In the genomic region with DNA sequence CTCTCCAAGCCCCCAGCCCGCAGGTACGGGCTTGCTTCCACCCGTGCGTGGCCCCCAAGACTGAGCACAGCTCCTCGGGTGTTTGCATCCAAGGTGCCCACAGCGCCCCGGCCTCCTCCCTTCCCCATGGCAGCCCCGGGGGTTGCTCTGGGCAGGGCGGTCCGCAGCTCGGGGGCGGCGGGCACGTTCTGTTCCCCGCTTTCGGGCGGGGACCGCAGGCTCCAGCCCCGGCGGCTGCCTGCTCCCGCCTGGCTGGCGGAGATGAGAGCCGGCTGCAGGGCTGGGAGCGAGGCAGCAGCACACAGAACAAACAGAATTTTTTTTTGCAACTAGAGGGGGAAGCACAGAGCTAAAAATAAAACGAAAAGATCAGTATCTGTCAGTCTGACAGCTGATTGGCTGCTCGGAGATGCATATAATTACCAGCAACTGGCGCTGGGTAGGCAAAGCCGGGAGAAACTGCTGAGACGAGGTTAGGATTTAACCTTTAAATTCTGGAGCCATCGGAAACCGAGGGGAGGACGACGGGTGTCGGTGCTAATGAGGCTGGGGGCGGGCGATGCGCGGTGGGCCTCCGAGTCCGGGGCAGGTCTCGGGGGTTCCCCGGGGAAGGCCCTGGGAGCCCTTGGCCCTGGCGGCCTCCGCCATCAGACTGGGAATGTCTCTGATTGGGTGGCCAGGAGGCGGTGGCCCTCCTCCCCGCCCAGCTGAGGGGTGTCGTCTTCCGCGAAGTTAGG, we compare ENCODE assay signal across 8 cellular contexts.
DNase-seq lines count a peak whose midpoint lies in the region; ATAC-seq and TF ChIP-seq lines count a peak whose summit lies in the region.

No MANE protein-coding gene starts in this region.

- TF ChIP-seq CTCF in GM10248 (IDR thresholded peaks at IDR 0.05; ENCODE audit: control extremely low read depth, extremely low read depth, low read depth, missing control alignments) (no peak), RWPE2 (IDR thresholded peaks at IDR 0.05; ENCODE audit: poor library complexity, severe bottlenecking) (peak; percentile 7), glutamatergic neuron (IDR thresholded peaks at IDR 0.05; ENCODE audit: partially characterized antibody, unreplicated experiment) (no peak), neural progenitor cell (IDR thresholded peaks at IDR 0.05) (no peak)

- H3K4me3 Mint-ChIP-seq in activated naive CD8-positive, alpha-beta T cell treated with anti-CD3 and anti-CD28 coated beads, Interleukin-2, amount 50 U/mL, for 24 hours: peak overlapping the region; percentile 78
- peak overlapping the region; percentile 86 for H3K4me3 Mint-ChIP-seq in glutamatergic neuron (ENCODE audit: unreplicated experiment)
- peak overlapping the region; percentile 53 for H3K4me3 Mint-ChIP-seq in neural progenitor cell

- POLR2A ChIA-PET in GM10248 (lab: Yijun Ruan, JAX): interaction anchor here (0.9 kb wide), 1 partner anchor 13 kb away, joined by 3 read pairs; no protein-coding TSS in a partner anchor

- H3K27ac Mint-ChIP-seq in activated naive CD8-positive, alpha-beta T cell treated with anti-CD3 and anti-CD28 coated beads, Interleukin-2, amount 50 U/mL, for 24 hours: peak overlapping the region; percentile 84
- H3K27ac Mint-ChIP-seq in glutamatergic neuron (ENCODE audit: unreplicated experiment) (peak overlapping the region; percentile 89), neural progenitor cell (no peak overlapping the region)

- H3K27me3 Mint-ChIP-seq in activated naive CD8-positive, alpha-beta T cell treated with anti-CD3 and anti-CD28 coated beads, Interleukin-2, amount 50 U/mL, for 24 hours: peaks cover 2% of the 10 kb centered on the region
- H3K27me3 Mint-ChIP-seq in glutamatergic neuron (ENCODE audit: unreplicated experiment) (peaks cover 3% of the 10 kb centered on the region), neural progenitor cell (ENCODE audit: insufficient read depth, low read depth) (peaks cover 15% of the 10 kb centered on the region)

- H3K4me1 Mint-ChIP-seq in activated naive CD8-positive, alpha-beta T cell treated with anti-CD3 and anti-CD28 coated beads, Interleukin-2, amount 50 U/mL, for 24 hours: peaks cover 25% of the 10 kb centered on the region
- H3K4me1 Mint-ChIP-seq in glutamatergic neuron (ENCODE audit: low read depth, unreplicated experiment): peaks cover 20% of the 10 kb centered on the region
- peaks cover 61% of the 10 kb centered on the region for H3K4me1 Mint-ChIP-seq in neural progenitor cell

- H3K36me3 Mint-ChIP-seq in activated naive CD8-positive, alpha-beta T cell treated with anti-CD3 and anti-CD28 coated beads, Interleukin-2, amount 50 U/mL, for 24 hours (ENCODE audit: low read depth): no peaks in the 10 kb centered on the region
- H3K36me3 Mint-ChIP-seq in glutamatergic neuron (ENCODE audit: unreplicated experiment) (no peaks in the 10 kb centered on the region), neural progenitor cell (no peaks in the 10 kb centered on the region)

- H3K27ac ChIP-seq in HUES64 (ENCODE audit: low read depth, low read length): no peak overlapping the region; the same call in 1 of the 2 replicates
- H3K27ac ChIP-seq in RWPE2 (ENCODE audit: poor library complexity, severe bottlenecking): no peak overlapping the region
- H3K27ac ChIP-seq in neural progenitor cell: no peak overlapping the region

- peaks cover 8% of the 10 kb centered on the region for H3K4me1 ChIP-seq in HUES64 (ENCODE audit: insufficient read depth, low read length)
- peaks cover 4% of the 10 kb centered on the region for H3K4me1 ChIP-seq in RWPE2 (ENCODE audit: insufficient read depth, poor library complexity, severe bottlenecking)
- H3K4me1 ChIP-seq in neural progenitor cell: peaks cover 8% of the 10 kb centered on the region

- H2AFZ ChIP-seq in neural progenitor cell (replicated peaks): peak overlapping the region; percentile 76

- peaks cover 4% of the 10 kb centered on the region; the same call in 1 of the 2 replicates for H3K27me3 ChIP-seq in HUES64 (ENCODE audit: insufficient read depth, low read length)
- no peaks in the 10 kb centered on the region for H3K27me3 ChIP-seq in RWPE2 (ENCODE audit: insufficient read depth, poor library complexity, severe bottlenecking)
- H3K27me3 ChIP-seq in neural progenitor cell: no peaks in the 10 kb centered on the region

- CTCF ChIA-PET in GM10248 (lab: Yijun Ruan, JAX): interaction anchor here (0.8 to 3.0 kb wide), 6 partner anchors 12 to 303 kb away, joined by 3 to 6 read pairs (median 4); no protein-coding TSS in a partner anchor

- no peaks in the 10 kb centered on the region for H4K20me1 ChIP-seq in neural progenitor cell (ENCODE audit: low read depth)

- DNase-seq in GM10248 (ENCODE audit: extremely low spot score): peak; percentile 81
- no peak for DNase-seq in RWPE2 (ENCODE audit: low spot score)
- DNase-seq in activated naive CD8-positive, alpha-beta T cell treated with anti-CD3 and anti-CD28 coated beads, Interleukin-2, amount 50 U/mL, for 24 hours: peak; percentile 53
- no peak for DNase-seq in glutamatergic neuron
- DNase-seq in neural progenitor cell (ENCODE audit: low spot score): peak; percentile 65
- peak; percentile 82 for DNase-seq in ureter (ENCODE audit: low spot score)

- no peaks in the 10 kb centered on the region for H3K9me3 Mint-ChIP-seq in activated naive CD8-positive, alpha-beta T cell treated with anti-CD3 and anti-CD28 coated beads, Interleukin-2, amount 50 U/mL, for 24 hours
- peaks cover 4% of the 10 kb centered on the region for H3K9me3 Mint-ChIP-seq in glutamatergic neuron (ENCODE audit: unreplicated experiment)
- no peaks in the 10 kb centered on the region for H3K9me3 Mint-ChIP-seq in neural progenitor cell

- H3K9me3 ChIP-seq in HUES64 (ENCODE audit: insufficient read depth, low read depth, low read length): no peaks in the 10 kb centered on the region
- no peaks in the 10 kb centered on the region for H3K9me3 ChIP-seq in RWPE2 (ENCODE audit: severe bottlenecking)
- no peaks in the 10 kb centered on the region for H3K9me3 ChIP-seq in neural progenitor cell (ENCODE audit: low read depth)

- H3K4me2 ChIP-seq in neural progenitor cell: peak overlapping the region; percentile 53

- H3K9ac ChIP-seq in HUES64 (ENCODE audit: low read depth, low read length) (peak overlapping the region; percentile 49; the same call in 1 of the 2 replicates), neural progenitor cell (no peak overlapping the region)

- ATAC-seq in RWPE2 (ENCODE audit: low read depth): peak; percentile 60
- ATAC-seq in activated naive CD8-positive, alpha-beta T cell treated with anti-CD3 and anti-CD28 coated beads, Interleukin-2, amount 50 U/mL, for 24 hours: peak; percentile 79
- no peak for ATAC-seq in HG03097 (IDR thresholded peaks at IDR 0.05; ENCODE audit: low FRiP score, unreplicated experiment)

- no peaks in the 10 kb centered on the region for H3K36me3 ChIP-seq in HUES64 (ENCODE audit: insufficient read depth, low read length)
- H3K36me3 ChIP-seq in RWPE2 (ENCODE audit: low read depth): no peaks in the 10 kb centered on the region
- H3K36me3 ChIP-seq in neural progenitor cell: no peaks in the 10 kb centered on the region

- H3F3A ChIP-seq in neural progenitor cell (ENCODE audit: low read depth): no peaks in the 10 kb centered on the region

- H3K4me3 ChIP-seq in HUES64 (ENCODE audit: low read length) (peak overlapping the region; percentile 29), RWPE2 (ENCODE audit: severe bottlenecking) (no peak overlapping the region), neural progenitor cell (no peak overlapping the region)

- WGBS in HUES64: 29% methylated on average over 49 of the region's 49 CpGs

- H3K79me2 ChIP-seq in neural progenitor cell (ENCODE audit: low read depth): no peaks in the 10 kb centered on the region

Comparison
In these comparisons a context has a peak if more than half of its experiments do, and no peak if none do; other contexts are left out.
1. DNase-seq: peak in GM10248 (single experiment), activated naive CD8-positive, alpha-beta T cell treated with anti-CD3 and anti-CD28 coated beads, Interleukin-2, amount 50 U/mL, for 24 hours (single experiment), neural progenitor cell (single experiment) and ureter (single experiment); none in RWPE2 (single experiment) and glutamatergic neuron (single experiment).
2. Peak in every context shown above with its lines, with median percentiles within 50 percentile points of each other: H3K4me3 Mint-ChIP-seq.